Comparison of ENCODE assay signal across 9 cellular contexts in the genomic region with DNA sequence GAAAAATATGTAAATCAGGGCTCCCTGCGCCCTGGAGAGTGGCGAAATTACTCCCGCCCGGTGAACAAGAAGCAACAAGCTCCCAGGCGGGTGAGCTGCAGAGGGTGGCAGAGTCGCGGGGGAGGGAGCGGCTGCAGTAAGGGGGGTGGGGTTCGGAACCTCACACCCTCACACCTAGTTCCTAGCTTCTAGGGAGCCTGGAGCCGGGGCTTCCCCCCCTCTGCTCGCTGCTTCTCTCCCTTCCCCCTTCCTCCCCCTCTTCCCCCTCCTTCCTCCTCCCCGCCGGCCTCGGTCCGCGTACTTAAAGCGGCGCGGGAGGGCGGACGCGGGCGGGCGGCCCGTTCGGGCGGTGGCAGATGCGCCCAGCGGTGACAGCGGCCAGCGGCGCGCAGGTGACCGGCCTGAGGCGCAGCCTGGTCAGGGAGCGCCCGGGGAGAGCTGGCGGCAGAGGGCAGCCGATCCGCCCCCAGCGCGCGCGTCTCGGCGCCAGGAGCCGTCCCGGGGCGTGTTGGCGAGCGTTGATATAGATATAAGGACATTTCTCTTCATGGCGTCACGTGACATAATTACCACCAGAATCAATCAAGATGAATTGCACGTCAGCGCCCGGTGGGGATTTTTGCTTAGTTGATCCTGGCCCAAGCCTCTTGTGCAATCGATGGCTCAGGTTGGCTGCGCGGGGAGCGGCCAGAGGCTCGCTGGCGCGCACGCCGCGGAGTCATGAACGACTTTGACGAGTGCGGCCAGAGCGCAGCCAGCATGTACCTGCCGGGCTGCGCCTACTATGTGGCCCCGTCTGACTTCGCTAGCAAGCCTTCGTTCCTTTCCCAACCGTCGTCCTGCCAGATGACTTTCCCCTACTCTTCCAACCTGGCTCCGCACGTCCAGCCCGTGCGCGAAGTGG. TPM values are rescaled to one million over a fixed set of nuclear protein-coding genes. Genes with fewer than 3 reads are reported as not detected.
DNase-seq lines count a peak whose midpoint lies in the region; ATAC-seq, FAIRE-seq and TF ChIP-seq lines count a peak whose summit lies in the region.
"Had no signal": no experiment of that assay in that cellular context is flagged by ENCODE, and none has a peak within 500 bp of the region (broad histone marks: within the 10 kb centered on the region; RNA-seq: fewer than 3 reads in every experiment).

A gene (plus strand): TSS at position 645 of the 904 bp plus-strand sequence. CDS start 76 bp downstream, at position 721.

- peak within 1 kb of the TSS; percentile 48 for H3K4me3 ChIP-seq in GM23338
- no peak within 1 kb of the TSS for H3K4me3 ChIP-seq in astrocyte (ENCODE audit: insufficient read depth, low read depth, low read length)
- peak within 1 kb of the TSS; percentile 48 to 57 for H3K4me3 ChIP-seq in mucosa of rectum (ENCODE audit: low read length in 2 of 2)
- H3K4me3 ChIP-seq in PC-9 = no peak within 1 kb of the TSS

- BruUV-seq in PC-9 (replicated peaks; lab: Mats Ljungman, UMichigan) = no TSS peak

- H3K27me3 Mint-ChIP-seq in GM23338 (ENCODE audit: insufficient read depth, low read depth, poor library complexity) = peaks cover 94% of the 10 kb centered on the region
- peaks cover 82% of the 10 kb centered on the region for H3K27me3 Mint-ChIP-seq in astrocyte (ENCODE audit: low read depth, unreplicated experiment)

- H3K4me1 ChIP-seq in GM23338 (ENCODE audit: insufficient read depth) (peaks cover 41% of the 10 kb centered on the region), astrocyte (ENCODE audit: insufficient read depth, low read length) (no peaks in the 10 kb centered on the region), mucosa of rectum (ENCODE audit: control insufficient read depth in 2 of 2, insufficient read depth in 2 of 2, low read length in 2 of 2) (peaks cover 0 to 5% of the 10 kb centered on the region in 2 donors), PC-9 (replicated peaks; ENCODE audit: insufficient read depth) (no peaks in the 10 kb centered on the region)

- H3K4me1 Mint-ChIP-seq in GM23338 (peaks cover 33% of the 10 kb centered on the region), astrocyte (ENCODE audit: low read depth, unreplicated experiment) (peaks cover 4% of the 10 kb centered on the region)

- H3K36me3 Mint-ChIP-seq in GM23338 (ENCODE audit: low read depth) (no peaks in the 10 kb centered on the region; the same call in 2 of the 3 replicates), astrocyte (ENCODE audit: low read depth, unreplicated experiment) (no peaks in the 10 kb centered on the region)

- H3K9me2 ChIP-seq in GM23338 (ENCODE audit: insufficient read depth) (no peaks in the 10 kb centered on the region), PC-9 (ENCODE audit: insufficient read depth) (no peaks in the 10 kb centered on the region)

- H3K27me3 ChIP-seq in GM23338 (ENCODE audit: insufficient read depth) = peaks cover 99% of the 10 kb centered on the region
- peaks cover 87% of the 10 kb centered on the region for H3K27me3 ChIP-seq in astrocyte (ENCODE audit: insufficient read depth, low read length)
- H3K27me3 ChIP-seq in mucosa of rectum (ENCODE audit: control insufficient read depth in 2 of 2, insufficient read depth in 2 of 2, low read length in 2 of 2) = peaks cover 64 to 83% of the 10 kb centered on the region in 2 donors
- peaks cover 32% of the 10 kb centered on the region for H3K27me3 ChIP-seq in PC-9 (ENCODE audit: insufficient read depth, low read depth)

- no peak within 1 kb of the TSS for H2AFZ ChIP-seq in GM23338
- H2AFZ ChIP-seq in astrocyte (ENCODE audit: low read depth, low read length) = no peak within 1 kb of the TSS
- no peak within 1 kb of the TSS for H2AFZ ChIP-seq in PC-9

- H3K36me3 ChIP-seq in GM23338 (ENCODE audit: insufficient read depth) = no peaks in the 10 kb centered on the region; the same call in 1 of the 2 replicates
- H3K36me3 ChIP-seq in astrocyte (ENCODE audit: insufficient read depth, low read length) = no peaks in the 10 kb centered on the region
- H3K36me3 ChIP-seq in mucosa of rectum (ENCODE audit: control insufficient read depth in 2 of 2, insufficient read depth in 2 of 2, low read length in 2 of 2) = no peaks in the 10 kb centered on the region
- no peaks in the 10 kb centered on the region for H3K36me3 ChIP-seq in PC-9 (ENCODE audit: low read depth)

- H3K9ac ChIP-seq in astrocyte (ENCODE audit: low read length) = no peak within 1 kb of the TSS
- peak within 1 kb of the TSS in 1 of 2 donors; percentile 32 for H3K9ac ChIP-seq in mucosa of rectum (ENCODE audit: low read depth in 1 of 2, low read length in 2 of 2)

- POLR2A ChIA-PET in PC-9 (lab: Charles Lee; ENCODE audit: unreplicated experiment) = interaction anchor here (0.8 kb wide), 1 partner anchor 1644 kb away, joined by 10 read pairs; no protein-coding TSS in a partner anchor

- intact Hi-C loops in PC-9 (cut with micrococcal nuclease; ENCODE audit: unreplicated experiment) = no loop called here

- TF ChIP-seq CTCF in GM23338 (conservative IDR thresholded peaks at IDR 0.05; ENCODE audit: low read depth in 2 of 2) = no peak
- TF ChIP-seq CTCF in astrocyte (IDR thresholded peaks at IDR 0.05; ENCODE audit: insufficient read depth, low read depth, low read length) = no peak
- no peak for TF ChIP-seq CTCF in PC-9 (conservative IDR thresholded peaks at IDR 0.05)

- DNase-seq in GM23338 (ENCODE audit: low spot score) = peak; percentile 83
- DNase-seq in NCI-H2081 (lab: John Stamatoyannopoulos, UW) = peak; percentile 89 to 94
- no peak for DNase-seq in astrocyte (ENCODE audit: low read depth)
- DNase-seq in urothelium cell line (ENCODE audit: low spot score) = no peak
- DNase-seq in PC-9 = no peak

- peaks cover 5% of the 10 kb centered on the region for H3K9me3 Mint-ChIP-seq in GM23338
- H3K9me3 Mint-ChIP-seq in astrocyte (ENCODE audit: unreplicated experiment) = peaks cover 22% of the 10 kb centered on the region

- H3K4me3 Mint-ChIP-seq in GM23338 (peak within 1 kb of the TSS; percentile 60), astrocyte (ENCODE audit: unreplicated experiment) (peak within 1 kb of the TSS; percentile 34)

- H4K20me1 ChIP-seq in GM23338 (replicated peaks; ENCODE audit: insufficient read depth) (peaks cover 40% of the 10 kb centered on the region), astrocyte (ENCODE audit: insufficient read depth, low read length) (peaks cover 4% of the 10 kb centered on the region), PC-9 (ENCODE audit: insufficient read depth) (no peaks in the 10 kb centered on the region)

- H3K9me3 ChIP-seq in astrocyte (ENCODE audit: insufficient read depth, low read depth, low read length) (peaks cover 9% of the 10 kb centered on the region), mucosa of rectum (ENCODE audit: control insufficient read depth in 2 of 2, low read length in 2 of 2) (no peaks in the 10 kb centered on the region), PC-9 (ENCODE audit: insufficient read depth, low read depth) (no peaks in the 10 kb centered on the region)

- H3K4me2 ChIP-seq in GM23338 (peak within 1 kb of the TSS; percentile 78), astrocyte (ENCODE audit: low read length) (peak within 1 kb of the TSS; percentile 44), PC-9 (no peak within 1 kb of the TSS)

- H3F3A ChIP-seq in GM23338 (replicated peaks; ENCODE audit: low read depth) = peaks cover 35% of the 10 kb centered on the region
- no peaks in the 10 kb centered on the region for H3F3A ChIP-seq in PC-9 (ENCODE audit: insufficient read depth, low read depth)

- H3K79me2 ChIP-seq in GM23338 (replicated peaks; ENCODE audit: insufficient read depth) (no peaks in the 10 kb centered on the region), astrocyte (ENCODE audit: insufficient read depth, low read length) (no peaks in the 10 kb centered on the region), PC-9 (ENCODE audit: low read depth) (no peaks in the 10 kb centered on the region)

- H3K27ac Mint-ChIP-seq in GM23338 = no peak within 1 kb of the TSS
- peak within 1 kb of the TSS; percentile 80 for H3K27ac Mint-ChIP-seq in astrocyte (ENCODE audit: unreplicated experiment)

- H3K27ac ChIP-seq in GM23338 (ENCODE audit: low read depth) = no peak within 1 kb of the TSS
- H3K27ac ChIP-seq in astrocyte (ENCODE audit: low read depth, low read length) = no peak within 1 kb of the TSS
- H3K27ac ChIP-seq in mucosa of rectum (ENCODE audit: low read depth in 2 of 2, low read length in 2 of 2) = peak within 1 kb of the TSS; percentile 38 to 73
- H3K27ac ChIP-seq in PC-9 = no peak within 1 kb of the TSS

- FAIRE-seq in astrocyte (lab: Jason Lieb, UNC) (no peak), urothelium cell line (lab: Jason Lieb, UNC) (no peak)

- ATAC-seq in GM23338 (peak; percentile 15), HG02623 (IDR thresholded peaks at IDR 0.05; ENCODE audit: unreplicated experiment) (no peak), GM18870 (IDR thresholded peaks at IDR 0.05; ENCODE audit: unreplicated experiment) (no peak)

- CTCF ChIA-PET in PC-9 (lab: Charles Lee) = interaction anchor here (1.0 kb wide), 1 partner anchor 9 kb away, joined by 7 read pairs; no protein-coding TSS in a partner anchor

TF ChIP-seq in GM23338, 12 proteins besides CTCF, POLR2A, EP300 and RAD21:
- no peak for TF ChIP-seq JUNB (IDR thresholded peaks at IDR 0.05; ENCODE audit: unreplicated experiment)
- TF ChIP-seq EZH2 (IDR thresholded peaks at IDR 0.05; ENCODE audit: low read depth, unreplicated experiment) = peak; percentile 95

RNA-seq across cellular contexts. Expression of the gene that starts here (rescaled TPM):
- total RNA-seq in GM23338 (2014; rRNA removed; shearing (Covaris generic)) = not detected in 2 replicates
- polyA plus RNA-seq in GM23338 (2016; fragmentation: Nextera tagmentation; extraction: Ambion mirVana) = not detected in 2 replicates
- total RNA-seq in astrocyte (not detected in 2 replicates), PC-9 (2021) (not detected in 2 replicates)
- total RNA-seq: lung microvascular endothelial cell had no signal

Comparison
In these comparisons a context has a peak if more than half of its experiments do, and no peak if none do; other contexts are left out.
1. Peak in DNase-seq, ATAC-seq, H3K4me3 ChIP-seq and H3K4me2 ChIP-seq in GM23338; RNA of the gene not detected or under 1 TPM.
2. DNase-seq: peak in NCI-H2081 (2 of 2); none in astrocyte (single experiment), urothelium cell line (single experiment) and PC-9 (0 of 2).
3. H3K27ac ChIP-seq: peak in mucosa of rectum (2 of 2); none in GM23338 (single experiment), astrocyte (single experiment) and PC-9 (single experiment).
4. H3K4me3 ChIP-seq: peak in mucosa of rectum (2 of 2); none in astrocyte (single experiment) and PC-9 (single experiment).